18 cellular contexts compared by ENCODE assay signal in the genomic region with DNA sequence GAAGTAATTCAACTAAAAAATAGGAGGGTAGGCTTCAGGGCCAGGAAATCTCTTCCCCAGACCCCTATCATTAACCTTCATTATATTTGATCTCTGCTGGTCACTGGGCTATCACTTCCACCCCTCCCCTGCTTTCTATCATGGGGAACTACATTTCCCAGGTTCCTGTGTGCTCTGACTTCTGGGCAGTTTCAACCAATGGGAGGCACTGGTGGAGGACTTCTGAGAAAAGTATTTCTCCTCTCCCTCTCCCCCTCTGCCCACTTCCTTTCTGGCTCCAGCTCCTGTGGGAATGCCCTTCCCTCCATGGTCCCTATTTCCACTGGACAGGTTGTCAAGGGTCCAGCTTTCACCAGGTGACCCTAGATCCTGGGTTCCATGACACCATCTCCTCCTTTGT.
A peak's percentile ranks its signal among the peaks of the same experiment; 100 is the strongest.
DNase-seq lines count a peak whose midpoint lies in the region; ATAC-seq and TF ChIP-seq lines count a peak whose summit lies in the region.
"Had no signal": no experiment of that assay in that cellular context is flagged by ENCODE, and none has a peak within 500 bp of the region (broad histone marks: within the 10 kb centered on the region; RNA-seq: fewer than 3 reads in every experiment).

No MANE protein-coding gene starts in this region.

- TF ChIP-seq POLR2A in HCT116 (IDR thresholded peaks at IDR 0.05; ENCODE audit: borderline replicate concordance, extremely low read depth, insufficient read depth, insufficient read length), result no peak

- no peak for TF ChIP-seq RAD21 in HCT116 (IDR thresholded peaks at IDR 0.05; ENCODE audit: low read depth)

- BruUV-seq in HCT116 (replicated peaks; lab: Mats Ljungman, UMichigan), result no TSS peak

- no peak for TF ChIP-seq CTCF in HCT116 (IDR thresholded peaks at IDR 0.05 in 2 of 3, conservative IDR thresholded peaks at IDR 0.05 in 1 of 3; ENCODE audit: borderline replicate concordance in 1 of 3, insufficient read depth in 1 of 3, low read depth in 2 of 3, low read length in 2 of 3)

- no peak overlapping the region for H3K4me3 ChIP-seq in HCT116 (replicated peaks in 1 of 2; ENCODE audit: low read depth in 1 of 2, low read length in 2 of 2)
- H3K4me3 ChIP-seq: ascending aorta, esophagus muscularis mucosa, upper lobe of right lung had no signal

- H3K4me1 ChIP-seq in HCT116 (ENCODE audit: control insufficient read depth in 1 of 2, insufficient read depth in 2 of 2, low read length in 2 of 2), result peaks cover 11 to 19% of the 10 kb centered on the region in 2 experiments
- H3K4me1 ChIP-seq: ascending aorta, Caco-2, esophagus muscularis mucosa, upper lobe of right lung had no signal

- H3K27ac ChIP-seq in HCT116 (ENCODE audit: low read depth, low read length), result no peak overlapping the region
- H3K27ac ChIP-seq: ascending aorta, esophagus muscularis mucosa, upper lobe of right lung had no signal

- RAD21 ChIA-PET in HCT116 (lab: Charles Lee; ENCODE audit: low non-redundant PET in 1 of 2, low total read pairs in 2 of 2, uncharacterized antibody in 2 of 2, unreplicated experiment in 2 of 2), result no interaction called here

- H4K20me1 ChIP-seq in HCT116 (ENCODE audit: insufficient read depth), result no peaks in the 10 kb centered on the region

- no peak overlapping the region for H3K9ac ChIP-seq in HCT116 (ENCODE audit: low read length)

- intact Hi-C loops in HCT116 (cut with micrococcal nuclease), result no loop called here

- no peaks in the 10 kb centered on the region for H3K36me3 ChIP-seq in HCT116 (ENCODE audit: control insufficient read depth in 1 of 2, insufficient read depth in 2 of 2, low read length in 2 of 2)
- H3K36me3 ChIP-seq: ascending aorta, esophagus muscularis mucosa, upper lobe of right lung had no signal

- H3K4me2 ChIP-seq in HCT116 (ENCODE audit: low read length), result peak overlapping the region; percentile 59

- H3K79me2 ChIP-seq in HCT116 (ENCODE audit: insufficient read depth, low read length), result no peaks in the 10 kb centered on the region

- in situ Hi-C loops in SK-MEL-5 (cut with HindIII; ENCODE audit: low pct_unique_long_range_greater_than_20kb, low sequenced_read_pairs), result no loop called here

- peak; percentile 23; the same call in 1 of the 2 replicates for ATAC-seq in HCT116
- no peak for ATAC-seq in HG03460 (IDR thresholded peaks at IDR 0.05; ENCODE audit: unreplicated experiment)
- no peak for ATAC-seq in GM19455 (IDR thresholded peaks at IDR 0.05; ENCODE audit: unreplicated experiment)
- ATAC-seq: T-cell, upper lobe of right lung had no signal

- DNase-seq in 8988T (peak; percentile 68), HCT116 (ENCODE audit: low read depth, low spot score) (no peak), SK-MEL-5 (ENCODE audit: low read depth, low spot score) (peak; percentile 6), fibroblast of peridontal ligament (ENCODE audit: extremely low read depth) (peak; percentile 16), cerebellum (ENCODE audit: low spot score) (no peak)
- no peak for DNase-seq in activated effector memory CD4-positive, alpha-beta T cell treated with anti-CD3 and anti-CD28 coated beads, Interleukin-2, amount 50 U/mL, for 16 hours
- DNase-seq: Caco-2; left cardiac atrium; NCI-H187; NCI-H510A treated with DMSO at 0.1 percent for 48 hours; OCI-M1; stimulated activated naive CD4-positive, alpha-beta T cell; T-cell; upper lobe of right lung had no signal

- peaks cover 0 to 8% of the 10 kb centered on the region in 2 experiments; a peak in 1 of 4 replicates for H3K9me3 ChIP-seq in HCT116 (ENCODE audit: control insufficient read depth in 1 of 2, insufficient read depth in 1 of 2, low read depth in 1 of 2, low read length in 2 of 2)
- H3K9me3 ChIP-seq: ascending aorta, esophagus muscularis mucosa, upper lobe of right lung had no signal

- no peaks in the 10 kb centered on the region for H3K9me2 ChIP-seq in HCT116 (ENCODE audit: insufficient read depth)

- H3K27me3 ChIP-seq in HCT116 (ENCODE audit: insufficient read depth, low read length), result no peaks in the 10 kb centered on the region
- H3K27me3 ChIP-seq: ascending aorta had no signal

- POLR2A ChIA-PET in HCT116 (lab: Charles Lee), result no interaction called here

- no peak overlapping the region for H2AFZ ChIP-seq in HCT116 (ENCODE audit: low read depth, low read length, poor library complexity, severe bottlenecking)

- CTCF ChIA-PET in HCT116 (lab: Charles Lee), result interaction anchor here (1.2 kb wide), 1 partner anchor 79 kb away, joined by 3 read pairs; no protein-coding TSS in a partner anchor

TF ChIP-seq in HCT116, 20 proteins besides CTCF, POLR2A, EP300 and RAD21:
- no peak for TF ChIP-seq JUND (IDR thresholded peaks at IDR 0.05)
- TF ChIP-seq TCF7L2 (IDR thresholded peaks at IDR 0.05; ENCODE audit: borderline replicate concordance, extremely low read depth, insufficient read depth, insufficient read length), result no peak
- no peak for TF ChIP-seq POLR2AphosphoS5 (IDR thresholded peaks at IDR 0.05; ENCODE audit: low read depth, low read length)
- TF ChIP-seq ZFX (IDR thresholded peaks at IDR 0.05), result no peak
- no peak for TF ChIP-seq SP1 (IDR thresholded peaks at IDR 0.05; ENCODE audit: low read depth)
- TF ChIP-seq, protein P1, sequence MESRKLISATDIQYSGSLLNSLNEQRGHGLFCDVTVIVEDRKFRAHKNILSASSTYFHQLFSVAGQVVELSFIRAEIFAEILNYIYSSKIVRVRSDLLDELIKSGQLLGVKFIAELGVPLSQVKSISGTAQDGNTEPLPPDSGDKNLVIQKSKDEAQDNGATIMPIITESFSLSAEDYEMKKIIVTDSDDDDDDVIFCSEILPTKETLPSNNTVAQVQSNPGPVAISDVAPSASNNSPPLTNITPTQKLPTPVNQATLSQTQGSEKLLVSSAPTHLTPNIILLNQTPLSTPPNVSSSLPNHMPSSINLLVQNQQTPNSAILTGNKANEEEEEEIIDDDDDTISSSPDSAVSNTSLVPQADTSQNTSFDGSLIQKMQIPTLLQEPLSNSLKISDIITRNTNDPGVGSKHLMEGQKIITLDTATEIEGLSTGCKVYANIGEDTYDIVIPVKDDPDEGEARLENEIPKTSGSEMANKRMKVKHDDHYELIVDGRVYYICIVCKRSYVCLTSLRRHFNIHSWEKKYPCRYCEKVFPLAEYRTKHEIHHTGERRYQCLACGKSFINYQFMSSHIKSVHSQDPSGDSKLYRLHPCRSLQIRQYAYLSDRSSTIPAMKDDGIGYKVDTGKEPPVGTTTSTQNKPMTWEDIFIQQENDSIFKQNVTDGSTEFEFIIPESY (IDR thresholded peaks at IDR 0.05; ENCODE audit: extremely low read depth, insufficient replicate concordance, low read length), result no peak
- TF ChIP-seq YY1 (IDR thresholded peaks at IDR 0.05; ENCODE audit: extremely low read depth, insufficient replicate concordance, low read depth, low read length), result no peak
- TF ChIP-seq, protein P2, sequence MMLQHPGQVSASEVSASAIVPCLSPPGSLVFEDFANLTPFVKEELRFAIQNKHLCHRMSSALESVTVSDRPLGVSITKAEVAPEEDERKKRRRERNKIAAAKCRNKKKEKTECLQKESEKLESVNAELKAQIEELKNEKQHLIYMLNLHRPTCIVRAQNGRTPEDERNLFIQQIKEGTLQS (IDR thresholded peaks at IDR 0.05), result no peak
- TF ChIP-seq, protein P3, sequence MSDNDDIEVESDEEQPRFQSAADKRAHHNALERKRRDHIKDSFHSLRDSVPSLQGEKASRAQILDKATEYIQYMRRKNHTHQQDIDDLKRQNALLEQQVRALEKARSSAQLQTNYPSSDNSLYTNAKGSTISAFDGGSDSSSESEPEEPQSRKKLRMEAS (IDR thresholded peaks at IDR 0.05), result no peak
- TF ChIP-seq, protein P4, sequence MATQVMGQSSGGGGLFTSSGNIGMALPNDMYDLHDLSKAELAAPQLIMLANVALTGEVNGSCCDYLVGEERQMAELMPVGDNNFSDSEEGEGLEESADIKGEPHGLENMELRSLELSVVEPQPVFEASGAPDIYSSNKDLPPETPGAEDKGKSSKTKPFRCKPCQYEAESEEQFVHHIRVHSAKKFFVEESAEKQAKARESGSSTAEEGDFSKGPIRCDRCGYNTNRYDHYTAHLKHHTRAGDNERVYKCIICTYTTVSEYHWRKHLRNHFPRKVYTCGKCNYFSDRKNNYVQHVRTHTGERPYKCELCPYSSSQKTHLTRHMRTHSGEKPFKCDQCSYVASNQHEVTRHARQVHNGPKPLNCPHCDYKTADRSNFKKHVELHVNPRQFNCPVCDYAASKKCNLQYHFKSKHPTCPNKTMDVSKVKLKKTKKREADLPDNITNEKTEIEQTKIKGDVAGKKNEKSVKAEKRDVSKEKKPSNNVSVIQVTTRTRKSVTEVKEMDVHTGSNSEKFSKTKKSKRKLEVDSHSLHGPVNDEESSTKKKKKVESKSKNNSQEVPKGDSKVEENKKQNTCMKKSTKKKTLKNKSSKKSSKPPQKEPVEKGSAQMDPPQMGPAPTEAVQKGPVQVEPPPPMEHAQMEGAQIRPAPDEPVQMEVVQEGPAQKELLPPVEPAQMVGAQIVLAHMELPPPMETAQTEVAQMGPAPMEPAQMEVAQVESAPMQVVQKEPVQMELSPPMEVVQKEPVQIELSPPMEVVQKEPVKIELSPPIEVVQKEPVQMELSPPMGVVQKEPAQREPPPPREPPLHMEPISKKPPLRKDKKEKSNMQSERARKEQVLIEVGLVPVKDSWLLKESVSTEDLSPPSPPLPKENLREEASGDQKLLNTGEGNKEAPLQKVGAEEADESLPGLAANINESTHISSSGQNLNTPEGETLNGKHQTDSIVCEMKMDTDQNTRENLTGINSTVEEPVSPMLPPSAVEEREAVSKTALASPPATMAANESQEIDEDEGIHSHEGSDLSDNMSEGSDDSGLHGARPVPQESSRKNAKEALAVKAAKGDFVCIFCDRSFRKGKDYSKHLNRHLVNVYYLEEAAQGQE (IDR thresholded peaks at IDR 0.05; ENCODE audit: low read depth), result no peak
- TF ChIP-seq EZH2 (IDR thresholded peaks at IDR 0.05), result no peak
- TF ChIP-seq CBX3 (IDR thresholded peaks at IDR 0.05; ENCODE audit: low read depth), result no peak
- TF ChIP-seq ELF1 (IDR thresholded peaks at IDR 0.05; ENCODE audit: borderline replicate concordance, low read depth), result no peak
- no peak for TF ChIP-seq FOSL1 (IDR thresholded peaks at IDR 0.05; ENCODE audit: low read depth)
- no peak for TF ChIP-seq EZH2phosphoT487 (IDR thresholded peaks at IDR 0.05; ENCODE audit: borderline replicate concordance)
- no peak for TF ChIP-seq CEBPB (IDR thresholded peaks at IDR 0.05; ENCODE audit: low read depth)
- no peak for TF ChIP-seq SIN3A (IDR thresholded peaks at IDR 0.05; ENCODE audit: low read depth)
- no peak for TF ChIP-seq SRF (IDR thresholded peaks at IDR 0.05; ENCODE audit: low read depth)
- TF ChIP-seq EGR1 (IDR thresholded peaks at IDR 0.05; ENCODE audit: low read depth), result no peak
- no peak for TF ChIP-seq ZNF274 (IDR thresholded peaks at IDR 0.05; ENCODE audit: low read depth, low read length)

Comparison
In these comparisons a context has a peak if more than half of its experiments do, and no peak if none do; other contexts are left out.
1. DNase-seq: peak in 8988T (single experiment), SK-MEL-5 (single experiment) and fibroblast of peridontal ligament (single experiment); none in HCT116 (single experiment), cerebellum (single experiment) and activated effector memory CD4-positive, alpha-beta T cell treated with anti-CD3 and anti-CD28 coated beads, Interleukin-2, amount 50 U/mL, for 16 hours (single experiment).